17 cellular contexts compared by ENCODE assay signal in genomic region chr3:132246212-132246611, GRCh38.
"Had no signal": no experiment of that assay in that cellular context is flagged by ENCODE, and none has a peak within 500 bp of the region (broad histone marks: within the 10 kb centered on the region; RNA-seq: fewer than 3 reads in every experiment).

No MANE protein-coding gene starts in this region.

- H3K27ac Mint-ChIP-seq: naive thymus-derived CD8-positive, alpha-beta T cell had no signal

- H3K36me3 Mint-ChIP-seq: naive thymus-derived CD8-positive, alpha-beta T cell had no signal

- H3K9me3 ChIP-seq: heart right ventricle, stomach, thoracic aorta, transverse colon had no signal

- H3K27ac ChIP-seq: heart right ventricle, stomach, transverse colon had no signal

- H3K4me1 Mint-ChIP-seq: naive thymus-derived CD8-positive, alpha-beta T cell had no signal

- H3K27me3 ChIP-seq: stomach, transverse colon had no signal

- H3K9me3 Mint-ChIP-seq: naive thymus-derived CD8-positive, alpha-beta T cell had no signal

- ATAC-seq: esophagus mucosa; heart right ventricle; left ventricle myocardium superior; naive thymus-derived CD8-positive, alpha-beta T cell had no signal

- H3K4me3 Mint-ChIP-seq: naive thymus-derived CD8-positive, alpha-beta T cell had no signal

- H3K4me1 ChIP-seq: transverse colon had no signal

- H3K4me3 ChIP-seq: heart right ventricle, lung, stomach, thoracic aorta, transverse colon had no signal

- DNase-seq: effector memory CD4-positive, alpha-beta T cell; heart right ventricle; kidney; left cardiac atrium; left ventricle myocardium superior; naive thymus-derived CD8-positive, alpha-beta T cell; posterior cingulate gyrus; right cardiac atrium; small intestine; stimulated activated CD4-positive, alpha-beta T cell treated with anti-CD3 and anti-CD28 coated beads, Interleukin-12 subunit alpha, Interleukin-12 subunit beta, amount 100 ng/mL, for 4 hours; stimulated activated naive CD4-positive, alpha-beta T cell; stomach; substantia nigra; transverse colon had no signal

- H3K36me3 ChIP-seq: heart right ventricle, stomach, thoracic aorta, transverse colon had no signal
